Comparison of ENCODE assay signal across 18 cellular contexts in the genomic region with DNA sequence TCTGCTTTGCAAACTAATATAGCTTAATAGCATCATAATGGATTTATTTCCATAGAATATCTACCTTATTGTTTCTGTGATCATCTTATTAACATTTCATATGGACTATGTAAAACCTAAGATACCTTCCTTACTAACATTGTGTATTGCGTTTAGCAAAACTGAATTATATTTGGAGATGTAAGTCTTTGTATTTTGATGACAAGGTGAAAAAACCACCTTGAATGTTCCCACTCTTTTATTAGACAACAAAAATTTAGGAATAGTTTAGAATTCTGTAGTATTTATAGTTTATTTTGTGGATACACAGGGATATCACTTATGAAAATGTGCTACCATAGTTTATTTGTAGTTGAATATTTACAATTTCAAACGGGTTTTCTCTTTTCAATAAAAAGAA. TPM values are rescaled to one million over a fixed set of nuclear protein-coding genes. Genes with fewer than 3 reads are reported as not detected.
DNase-seq lines count a peak whose midpoint lies in the region; ATAC-seq, FAIRE-seq and TF ChIP-seq lines count a peak whose summit lies in the region.
"Had no signal": no experiment of that assay in that cellular context is flagged by ENCODE, and none has a peak within 500 bp of the region (broad histone marks: within the 10 kb centered on the region; RNA-seq: fewer than 3 reads in every experiment).

No MANE protein-coding gene starts in this region.

- no peaks in the 10 kb centered on the region for H3K9me1 ChIP-seq in K562 (ENCODE audit: control insufficient read depth, insufficient read depth, low read length)

- H3K36me3 ChIP-seq in HepG2 (replicated peaks in 1 of 2; ENCODE audit: control insufficient read depth in 1 of 2, insufficient read depth in 2 of 2, low read length in 2 of 2) (no peaks in the 10 kb centered on the region), right lobe of liver (no peaks in the 10 kb centered on the region), GM23338 (ENCODE audit: insufficient read depth) (no peaks in the 10 kb centered on the region), K562 (ENCODE audit: control insufficient read depth, insufficient read depth, low read length) (no peaks in the 10 kb centered on the region)

- CTCF ChIA-PET in HepG2 (lab: Yijun Ruan, JAX; ENCODE audit: low intra/inter-chr PET ratio, low total read pairs) (no interaction called here), K562 (lab: Yijun Ruan, JAX; ENCODE audit: low intra/inter-chr PET ratio) (no interaction called here)

- H3K9ac ChIP-seq in HepG2 (ENCODE audit: insufficient read depth, low read depth, low read length) (no peak overlapping the region), K562 (ENCODE audit: insufficient read depth in 1 of 2, low read depth in 2 of 2, low read length in 2 of 2) (no peak overlapping the region)

- no peaks in the 10 kb centered on the region for H3K27me3 Mint-ChIP-seq in GM23338 (ENCODE audit: insufficient read depth, low read depth, poor library complexity)
- H3K27me3 Mint-ChIP-seq in stimulated activated naive B cell treated with anti-CD40 and anti-IgM and Interleukin-4, amounts not matched to agents 10 μg/mL and 1 μg/mL and 100 μg/mL, for 72 hours: no peaks in the 10 kb centered on the region

- H3K27ac Mint-ChIP-seq in GM23338: 0 out of 2 replicates have a peak overlapping the region, but pooled peaks have one; percentile 10
- no peak overlapping the region for H3K27ac Mint-ChIP-seq in stimulated activated naive B cell treated with anti-CD40 and anti-IgM and Interleukin-4, amounts not matched to agents 10 μg/mL and 1 μg/mL and 100 μg/mL, for 72 hours
- H3K27ac Mint-ChIP-seq: CD4-positive, alpha-beta memory T cell; HFFc6 had no signal

- no peak overlapping the region for H3K4me3 Mint-ChIP-seq in GM23338
- H3K4me3 Mint-ChIP-seq in stimulated activated naive B cell treated with anti-CD40 and anti-IgM and Interleukin-4, amounts not matched to agents 10 μg/mL and 1 μg/mL and 100 μg/mL, for 72 hours: no peak overlapping the region
- H3K4me3 Mint-ChIP-seq: CD4-positive, alpha-beta memory T cell; H9; HFFc6 had no signal

- TF ChIP-seq EP300 in HepG2 (IDR thresholded peaks at IDR 0.05; ENCODE audit: low read depth in 2 of 2, low read length in 2 of 2) (no peak), HepG2 (CRISPR knock-in tag; IDR thresholded peaks at IDR 0.05; ENCODE audit: borderline replicate concordance) (no peak), K562 (IDR thresholded peaks at IDR 0.05; ENCODE audit: low read length) (no peak)

- BruUV-seq in HepG2 (replicated peaks; lab: Mats Ljungman, UMichigan) (no TSS peak), K562 (replicated peaks; lab: Mats Ljungman, UMichigan) (no TSS peak)

- WGBS in HepG2 (ENCODE audit: low lambda C conversion rate): 48% methylated on average over 2 of the region's 2 CpGs
- 79% methylated on average over 2 of the region's 2 CpGs for WGBS in right lobe of liver (ENCODE audit: insufficient coverage, low coverage, low lambda C conversion rate, missing lambda C conversion rate)
- WGBS in K562 (ENCODE audit: insufficient coverage, low coverage, missing lambda C conversion rate): 0% methylated on average over 2 of the region's 2 CpGs

- H3K27me3 ChIP-seq in HepG2 (ENCODE audit: control insufficient read depth in 1 of 2, insufficient read depth in 2 of 2, low read length in 2 of 2) (no peaks in the 10 kb centered on the region), right lobe of liver (no peaks in the 10 kb centered on the region), GM23338 (ENCODE audit: insufficient read depth) (no peaks in the 10 kb centered on the region), K562 (ENCODE audit: control insufficient read depth in 2 of 2, insufficient read depth in 2 of 2, low read length in 2 of 2) (no peaks in the 10 kb centered on the region)

- in situ Hi-C loops in HepG2 (cut with HindIII; ENCODE audit: extremely low pct_ligation_motif_present, low pct_unique_long_range_greater_than_20kb) (no loop called here), K562 (cut with MboI) (no loop called here)

- no peak overlapping the region for H3K4me3 ChIP-seq in HepG2 (replicated peaks in 1 of 3; ENCODE audit: insufficient read depth in 1 of 3, low read depth in 2 of 3, low read length in 3 of 3)
- no peak overlapping the region for H3K4me3 ChIP-seq in right lobe of liver
- H3K4me3 ChIP-seq in GM23338: no peak overlapping the region
- H3K4me3 ChIP-seq in K562: no peak overlapping the region

- POLR2A ChIA-PET in HepG2 (lab: Yijun Ruan, JAX) (no interaction called here), K562 (lab: Yijun Ruan, JAX) (no interaction called here)

- DNase-seq in HepG2 (ENCODE audit: low spot score) (no peak), right lobe of liver (no peak), GM23338 (ENCODE audit: low spot score) (no peak), K562 (ENCODE audit: extremely low read depth in 1 of 4, low spot score in 3 of 4) (no peak)
- no peak for DNase-seq in stimulated activated naive B cell treated with anti-CD40 and anti-IgM and Interleukin-4, amounts not matched to agents 10 μg/mL and 1 μg/mL and 100 μg/mL, for 72 hours
- DNase-seq: C1 segment of cervical spinal cord; Calu3; CD4-positive, alpha-beta memory T cell; COR-L47; DMS53; DMS79 treated with DMSO at 0.1 percent for 48 hours; H9; HFFc6 had no signal

- H3K79me2 ChIP-seq in HepG2 (ENCODE audit: insufficient read depth, low read length) (no peaks in the 10 kb centered on the region), GM23338 (replicated peaks; ENCODE audit: insufficient read depth) (peaks cover 97% of the 10 kb centered on the region), K562 (ENCODE audit: control insufficient read depth, insufficient read depth, low read length) (no peaks in the 10 kb centered on the region)

- no peak for FAIRE-seq in HepG2 (lab: Jason Lieb, UNC)
- no peak for FAIRE-seq in K562 (lab: Jason Lieb, UNC)
- FAIRE-seq: GM12892, H1 had no signal

- no peaks in the 10 kb centered on the region for H3F3A ChIP-seq in GM23338 (replicated peaks; ENCODE audit: low read depth)

- no peaks in the 10 kb centered on the region for H4K20me1 ChIP-seq in HepG2 (ENCODE audit: insufficient read depth, low read length)
- no peaks in the 10 kb centered on the region for H4K20me1 ChIP-seq in GM23338 (replicated peaks; ENCODE audit: insufficient read depth)
- no peaks in the 10 kb centered on the region for H4K20me1 ChIP-seq in K562 (replicated peaks; ENCODE audit: control insufficient read depth, insufficient read depth, low read length)

- intact Hi-C loops in HepG2 (cut with micrococcal nuclease; ENCODE audit: unreplicated experiment) (no loop called here), right lobe of liver (cut with DNase I) (no loop called here), K562 (cut with micrococcal nuclease) (no loop called here)

- H3K36me3 Mint-ChIP-seq in GM23338 (ENCODE audit: low read depth): no peaks in the 10 kb centered on the region
- H3K36me3 Mint-ChIP-seq in stimulated activated naive B cell treated with anti-CD40 and anti-IgM and Interleukin-4, amounts not matched to agents 10 μg/mL and 1 μg/mL and 100 μg/mL, for 72 hours: no peaks in the 10 kb centered on the region
- H3K36me3 Mint-ChIP-seq: CD4-positive, alpha-beta memory T cell had no signal

- H3K9me3 Mint-ChIP-seq in GM23338: no peaks in the 10 kb centered on the region
- no peaks in the 10 kb centered on the region for H3K9me3 Mint-ChIP-seq in stimulated activated naive B cell treated with anti-CD40 and anti-IgM and Interleukin-4, amounts not matched to agents 10 μg/mL and 1 μg/mL and 100 μg/mL, for 72 hours
- H3K9me3 Mint-ChIP-seq: H9, HFFc6 had no signal

- H3K4me2 ChIP-seq in HepG2 (ENCODE audit: low read depth, low read length) (no peak overlapping the region), GM23338 (no peak overlapping the region), K562 (ENCODE audit: insufficient read depth, low read length) (no peak overlapping the region)

- no peak for TF ChIP-seq RAD21 in HepG2 (CRISPR knock-in tag; IDR thresholded peaks at IDR 0.05)
- TF ChIP-seq RAD21 in K562 (CRISPR knock-in tag; conservative IDR thresholded peaks at IDR 0.05 in 1 of 2, IDR thresholded peaks at IDR 0.05 in 1 of 2): no peak

- TF ChIP-seq CTCF in HepG2 (CRISPR knock-in tag; IDR thresholded peaks at IDR 0.05) (no peak), right lobe of liver (IDR thresholded peaks at IDR 0.05) (no peak), GM23338 (conservative IDR thresholded peaks at IDR 0.05; ENCODE audit: low read depth in 2 of 2) (no peak), K562 (IDR thresholded peaks at IDR 0.05 in 2 of 3, conservative IDR thresholded peaks at IDR 0.05 in 1 of 3; ENCODE audit: insufficient read depth in 2 of 3, low read depth in 1 of 3, low read length in 3 of 3) (no peak)

- H3K9me3 ChIP-seq in HepG2 (ENCODE audit: low read length) (no peaks in the 10 kb centered on the region), right lobe of liver (no peaks in the 10 kb centered on the region), K562 (replicated peaks; ENCODE audit: control insufficient read depth, insufficient read depth, low read depth, low read length) (no peaks in the 10 kb centered on the region)

- ATAC-seq in HepG2 (no peak), right lobe of liver (no peak), GM23338 (no peak), K562 (no peak), GM21786 (IDR thresholded peaks at IDR 0.05; ENCODE audit: unreplicated experiment) (no peak)
- no peak for ATAC-seq in stimulated activated naive B cell treated with anti-CD40 and anti-IgM and Interleukin-4, amounts not matched to agents 10 μg/mL and 1 μg/mL and 100 μg/mL, for 72 hours (replicated peaks)
- ATAC-seq: HCT116 had no signal

- peaks cover 65% of the 10 kb centered on the region for H3K4me1 Mint-ChIP-seq in GM23338
- no peaks in the 10 kb centered on the region for H3K4me1 Mint-ChIP-seq in stimulated activated naive B cell treated with anti-CD40 and anti-IgM and Interleukin-4, amounts not matched to agents 10 μg/mL and 1 μg/mL and 100 μg/mL, for 72 hours
- H3K4me1 Mint-ChIP-seq: CD4-positive, alpha-beta memory T cell had no signal

- no peaks in the 10 kb centered on the region for H3K9me2 ChIP-seq in GM23338 (ENCODE audit: insufficient read depth)

- H3K4me1 ChIP-seq in HepG2 (ENCODE audit: insufficient read depth, low read length): no peaks in the 10 kb centered on the region
- no peaks in the 10 kb centered on the region for H3K4me1 ChIP-seq in right lobe of liver
- H3K4me1 ChIP-seq in GM23338 (ENCODE audit: insufficient read depth): peaks cover 41% of the 10 kb centered on the region
- H3K4me1 ChIP-seq in K562 (replicated peaks in 1 of 2; ENCODE audit: control insufficient read depth in 2 of 2, insufficient read depth in 2 of 2, low read length in 2 of 2): no peaks in the 10 kb centered on the region

- H2AFZ ChIP-seq in HepG2 (ENCODE audit: low read length): no peak overlapping the region
- no peak overlapping the region for H2AFZ ChIP-seq in GM23338
- no peak overlapping the region for H2AFZ ChIP-seq in K562 (ENCODE audit: low read depth, low read length)

- H3K27ac ChIP-seq in HepG2 (ENCODE audit: extremely low read length, insufficient read depth, low read length) (no peak overlapping the region), right lobe of liver (no peak overlapping the region), GM23338 (ENCODE audit: low read depth) (no peak overlapping the region), K562 (ENCODE audit: extremely low read depth, low read depth, low read length) (no peak overlapping the region)
- H3K27ac ChIP-seq: 22Rv1 had no signal

- TF ChIP-seq POLR2A in HepG2 (IDR thresholded peaks at IDR 0.05; ENCODE audit: insufficient read depth in 1 of 2, low read depth in 2 of 2, low read length in 2 of 2): no peak
- no peak for TF ChIP-seq POLR2A in right lobe of liver (IDR thresholded peaks at IDR 0.05)
- no peak for TF ChIP-seq POLR2A in K562 (conservative IDR thresholded peaks at IDR 0.05)

RNA-seq across cellular contexts. Expression of a gene that starts 32.0 kb away (rescaled TPM):
- total RNA-seq in HepG2 (2016; rRNA removed; fragmentation: Illumina TruSeq; extraction: Trizol) (9.2 and 10.4 TPM in 2 replicates), right lobe of liver (10 to 100 TPM in 1 of 6 experiments, 1 to 10 TPM in 5; 3.9 to 12.4 (median 7.3) TPM), K562 (2014; rRNA removed) (0.09 and 0.12 TPM in 2 replicates), K562 (2014; rRNA removed; fragmentation: Illumina TruSeq; extraction: Trizol) (0.11 and 0.32 TPM in 2 replicates), K562 (2015; rRNA removed; fragmentation: Illumina TruSeq; extraction: Trizol) (0.26 and 0.36 TPM in 2 replicates), K562 (2021) (0.09 and 0.29 TPM in 2 replicates)
- total RNA-seq in HepG2 (2016; cell fraction: cytosol; rRNA removed; fragmentation: Illumina TruSeq; extraction: Trizol; ENCODE audit: low read depth): 4.9 and 5.8 TPM in 2 replicates
- 7.7 and 12.0 TPM in 2 replicates for total RNA-seq in HepG2 (2016; cell fraction: insoluble cytoplasmic fraction; rRNA removed; fragmentation: Illumina TruSeq; extraction: Trizol)
- total RNA-seq in HepG2 (2016; cell fraction: membrane; rRNA removed; fragmentation: Illumina TruSeq; extraction: Trizol): 6.1 and 7.6 TPM in 2 replicates
- 6.3 and 6.7 TPM in 2 replicates for total RNA-seq in HepG2 (2016; cell fraction: nucleus; rRNA removed; fragmentation: Illumina TruSeq; extraction: Trizol)
- polyA plus RNA-seq in HepG2 (2011; rRNA removed) (0.54 and 0.82 TPM in 2 replicates), GM23338 (2016; fragmentation: Nextera tagmentation; extraction: Ambion mirVana) (11.5 and 13.4 TPM in 2 replicates), K562 (2011; rRNA removed) (0.14 and 0.22 TPM in 2 replicates), K562 (2014; fragmentation: Illumina TruSeq; extraction: Trizol) (0.21 and 0.30 TPM in 2 replicates), K562 (2014; fragmentation: Nextera tagmentation; extraction: Ambion mirVana) (under 1 TPM; 0.01 to 0.07 TPM), K562 (2014; rRNA removed) (0.03 TPM in 1 of 2 replicates, not detected in the other)
- 0.25 and 0.50 TPM in 2 replicates for polyA plus RNA-seq in HepG2 (2011; cell fraction: cytosol; rRNA removed)
- 0.14 and 0.16 TPM in 2 replicates for polyA plus RNA-seq in HepG2 (2011; cell fraction: nucleus; rRNA removed)
- 0.51 and 0.57 TPM in 2 replicates for polyA plus RNA-seq in HepG2 (2012)
- 0.34 and 0.36 TPM in 2 replicates for polyA plus RNA-seq in HepG2 (2016; cell fraction: cytosol; fragmentation: Illumina TruSeq; extraction: Trizol; ENCODE audit: low read depth)
- polyA plus RNA-seq in HepG2 (2016; cell fraction: insoluble cytoplasmic fraction; fragmentation: Illumina TruSeq; extraction: Trizol; ENCODE audit: low read depth): 3.8 and 4.0 TPM in 2 replicates
- polyA plus RNA-seq in HepG2 (2016; cell fraction: membrane; fragmentation: Illumina TruSeq; extraction: Trizol; ENCODE audit: low read depth): 0.88 and 0.97 TPM in 2 replicates
- polyA plus RNA-seq in HepG2 (2016; cell fraction: nucleus; fragmentation: Illumina TruSeq; extraction: Trizol; ENCODE audit: insufficient read depth, low read depth): 2.9 and 3.3 TPM in 2 replicates
- 0.74 and 52.7 TPM in 2 replicates for polyA minus RNA-seq in HepG2 (2011; rRNA and poly(A)+ RNA removed; ENCODE audit: low replicate concordance)
- polyA minus RNA-seq in HepG2 (2011; cell fraction: cytosol; rRNA and poly(A)+ RNA removed): 1.1 and 3.2 TPM in 2 replicates
- polyA minus RNA-seq in HepG2 (2011; cell fraction: nucleus; rRNA and poly(A)+ RNA removed): 3.4 and 3.5 TPM in 2 replicates
- 30.6 and 30.8 TPM in 2 replicates for total RNA-seq in GM23338 (2014; rRNA removed; shearing (Covaris generic))
- 0.18 and 0.30 TPM in 2 replicates for total RNA-seq in K562 (2011; cell fraction: chromatin; rRNA removed; ENCODE audit: low replicate concordance)
- total RNA-seq in K562 (2011; cell fraction: nucleolus; rRNA removed): not detected in 2 replicates
- total RNA-seq in K562 (2011; cell fraction: nucleoplasm; rRNA removed): 1.8 TPM in 1 of 2 replicates, not detected in the other
- polyA plus RNA-seq in K562 (2011; cell fraction: cytosol; rRNA removed): 0.29 TPM in 1 of 2 replicates, not detected in the other
- 0.04 TPM in 2 replicates for polyA plus RNA-seq in K562 (2011; cell fraction: nucleus; rRNA removed)
- 0.09 and 0.61 TPM in 2 replicates for polyA plus RNA-seq in K562 (2012)
- 0.63 and 0.69 TPM in 2 replicates for polyA minus RNA-seq in K562 (2011; rRNA and poly(A)+ RNA removed)
- 0.38 and 2.5 TPM in 2 replicates for polyA minus RNA-seq in K562 (2011; cell fraction: cytosol; rRNA and poly(A)+ RNA removed)
- 0.33 and 0.40 TPM in 2 replicates for polyA minus RNA-seq in K562 (2011; cell fraction: nucleus; rRNA and poly(A)+ RNA removed)
- total RNA-seq: CD4-positive, alpha-beta memory T cell had no signal
- polyA plus RNA-seq: CD4-positive, alpha-beta memory T cell had no signal
